10 cellular contexts compared by ENCODE assay signal in the genomic region with DNA sequence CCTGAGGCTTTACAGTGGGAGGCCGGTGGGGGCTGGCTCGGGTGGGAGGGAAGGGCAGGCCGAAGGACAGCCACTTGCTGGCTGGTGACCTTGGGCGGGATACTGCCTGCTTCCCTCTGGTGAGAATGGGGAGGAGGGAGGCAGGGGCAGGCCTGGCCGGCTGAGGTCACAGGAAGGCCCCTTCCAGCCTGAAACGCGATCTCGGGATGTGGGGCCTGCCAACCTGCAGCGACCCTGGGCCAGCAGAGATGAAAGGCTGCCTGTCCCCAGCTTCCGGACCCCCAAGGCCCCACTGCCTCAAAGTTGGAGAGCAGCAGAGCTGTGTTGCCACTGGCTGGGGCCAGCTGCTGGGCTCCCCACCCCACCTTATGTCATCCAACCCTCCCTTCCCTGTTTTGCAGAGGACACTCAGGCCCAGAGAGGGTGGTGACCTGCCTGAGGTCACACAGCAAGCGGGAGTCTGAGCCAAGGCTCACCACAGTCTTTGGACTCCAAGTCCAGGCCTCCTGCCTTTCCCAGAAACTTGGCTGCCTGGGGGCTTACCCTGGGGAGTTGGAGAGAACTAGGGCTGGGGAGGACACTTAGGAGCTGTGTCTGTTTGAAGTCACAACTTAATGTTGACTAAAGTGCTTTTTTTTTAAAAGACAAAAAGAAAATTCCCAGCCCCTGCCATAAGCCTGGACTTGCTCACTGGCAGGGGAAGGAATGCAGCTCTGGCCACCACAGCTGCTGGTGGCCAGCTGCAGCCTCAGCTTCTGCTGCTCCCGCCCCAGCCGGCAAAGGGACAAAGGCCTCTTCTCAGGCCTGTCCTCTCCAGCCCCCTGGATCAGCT. TPM values are rescaled to one million over a fixed set of nuclear protein-coding genes. Genes with fewer than 3 reads are reported as not detected.
DNase-seq lines count a peak whose midpoint lies in the region; ATAC-seq and TF ChIP-seq lines count a peak whose summit lies in the region.
"Had no signal": no experiment of that assay in that cellular context is flagged by ENCODE, and none has a peak within 500 bp of the region (broad histone marks: within the 10 kb centered on the region; RNA-seq: fewer than 3 reads in every experiment).

No MANE protein-coding gene starts in this region.

- H3K27me3 ChIP-seq in RWPE2 (ENCODE audit: insufficient read depth, poor library complexity, severe bottlenecking) (no peaks in the 10 kb centered on the region), esophagus squamous epithelium (no peaks in the 10 kb centered on the region), tibial artery (no peaks in the 10 kb centered on the region)
- no peaks in the 10 kb centered on the region for H3K27me3 ChIP-seq in CD4-positive, alpha-beta memory T cell (ENCODE audit: insufficient read depth, low read length)

- H3K27ac ChIP-seq in RWPE2 (ENCODE audit: poor library complexity, severe bottlenecking) (peak overlapping the region; percentile 27), esophagus squamous epithelium (peak overlapping the region; percentile 92 to 96 (median 94)), tibial artery (peak overlapping the region; percentile 94 to 95)
- no peak overlapping the region for H3K27ac ChIP-seq in CD4-positive, alpha-beta memory T cell (ENCODE audit: low read depth, low read length)

- no peaks in the 10 kb centered on the region for H3K9me3 Mint-ChIP-seq in CD4-positive, alpha-beta memory T cell
- H3K9me3 Mint-ChIP-seq: activated naive CD4-positive, alpha-beta T cell treated with anti-CD3 and anti-CD28 coated beads, Interleukin-2, amount 50 U/mL, for 24 hours had no signal

- no peaks in the 10 kb centered on the region for H3K36me3 Mint-ChIP-seq in CD4-positive, alpha-beta memory T cell
- H3K36me3 Mint-ChIP-seq: activated naive CD4-positive, alpha-beta T cell treated with anti-CD3 and anti-CD28 coated beads, Interleukin-2, amount 50 U/mL, for 24 hours had no signal

- H3K27ac Mint-ChIP-seq in CD4-positive, alpha-beta memory T cell: no peak overlapping the region
- H3K27ac Mint-ChIP-seq: activated naive CD4-positive, alpha-beta T cell treated with anti-CD3 and anti-CD28 coated beads, Interleukin-2, amount 50 U/mL, for 24 hours had no signal

- intact Hi-C loops in esophagus squamous epithelium (cut with DNase I) (no loop called here), tibial artery (cut with DNase I; ENCODE audit: low total_unique reads) (no loop called here)
- intact Hi-C loops in CD4-positive, alpha-beta memory T cell (cut with micrococcal nuclease): no loop called here

- H3K36me3 ChIP-seq in RWPE2 (ENCODE audit: low read depth) (no peaks in the 10 kb centered on the region), esophagus squamous epithelium (no peaks in the 10 kb centered on the region), tibial artery (no peaks in the 10 kb centered on the region)
- no peaks in the 10 kb centered on the region for H3K36me3 ChIP-seq in CD4-positive, alpha-beta memory T cell (ENCODE audit: insufficient read depth, low read length)

- H3K4me3 Mint-ChIP-seq in CD4-positive, alpha-beta memory T cell: no peak overlapping the region
- H3K4me3 Mint-ChIP-seq: activated naive CD4-positive, alpha-beta T cell treated with anti-CD3 and anti-CD28 coated beads, Interleukin-2, amount 50 U/mL, for 24 hours had no signal

- peaks cover 18% of the 10 kb centered on the region for H3K4me1 ChIP-seq in RWPE2 (ENCODE audit: insufficient read depth, poor library complexity, severe bottlenecking)
- peaks cover 41 to 72% (median 44%) of the 10 kb centered on the region in 3 donors for H3K4me1 ChIP-seq in esophagus squamous epithelium
- peaks cover 0 to 30% (median 25%) of the 10 kb centered on the region in 4 donors for H3K4me1 ChIP-seq in tibial artery
- H3K4me1 ChIP-seq in CD4-positive, alpha-beta memory T cell (ENCODE audit: insufficient read depth, low read length): no peaks in the 10 kb centered on the region

- H3K27me3 Mint-ChIP-seq in CD4-positive, alpha-beta memory T cell: no peaks in the 10 kb centered on the region
- H3K27me3 Mint-ChIP-seq: activated naive CD4-positive, alpha-beta T cell treated with anti-CD3 and anti-CD28 coated beads, Interleukin-2, amount 50 U/mL, for 24 hours had no signal

- ATAC-seq in RWPE2 (ENCODE audit: low read depth) (peak; percentile 58; the same call in 1 of the 3 replicates), GM19467 (IDR thresholded peaks at IDR 0.05; ENCODE audit: unreplicated experiment) (no peak)

- no peak for DNase-seq in RWPE2 (ENCODE audit: low spot score)
- DNase-seq in esophagus squamous epithelium (lab: John Stamatoyannopoulos, UW): no peak
- peak; percentile 90 for DNase-seq in midbrain (lab: John Stamatoyannopoulos, UW)
- peak; percentile 80 to 92 for DNase-seq in tibial artery
- no peak for DNase-seq in CD4-positive, alpha-beta memory T cell
- DNase-seq in cortex of kidney (lab: John Stamatoyannopoulos, UW): no peak
- no peak for DNase-seq in COLO829 (ENCODE audit: low spot score)
- DNase-seq: NCI-H510A had no signal

- TF ChIP-seq POLR2A in esophagus squamous epithelium (IDR thresholded peaks at IDR 0.05): no peak

- H3K4me3 ChIP-seq in RWPE2 (ENCODE audit: severe bottlenecking): no peak overlapping the region
- peak overlapping the region in 3 of 4 donors; percentile 11 to 37 (median 17) for H3K4me3 ChIP-seq in esophagus squamous epithelium
- peak overlapping the region in 1 of 2 donors; percentile 7 for H3K4me3 ChIP-seq in tibial artery
- no peak overlapping the region for H3K4me3 ChIP-seq in CD4-positive, alpha-beta memory T cell (ENCODE audit: low read length in 2 of 2)

- H3K4me1 Mint-ChIP-seq in CD4-positive, alpha-beta memory T cell: peaks cover 0 to 5% (median 0%) of the 10 kb centered on the region in 4 donors
- H3K4me1 Mint-ChIP-seq: activated naive CD4-positive, alpha-beta T cell treated with anti-CD3 and anti-CD28 coated beads, Interleukin-2, amount 50 U/mL, for 24 hours had no signal

- CTCF ChIA-PET in CD4-positive, alpha-beta memory T cell (lab: Charles Lee; ENCODE audit: partially characterized antibody): no interaction called here

- H3K9me3 ChIP-seq in RWPE2 (ENCODE audit: severe bottlenecking) (no peaks in the 10 kb centered on the region), esophagus squamous epithelium (no peaks in the 10 kb centered on the region), tibial artery (no peaks in the 10 kb centered on the region)
- no peaks in the 10 kb centered on the region for H3K9me3 ChIP-seq in CD4-positive, alpha-beta memory T cell (ENCODE audit: control insufficient read depth in 1 of 2, low read length in 2 of 2)

- TF ChIP-seq CTCF in RWPE2 (IDR thresholded peaks at IDR 0.05; ENCODE audit: poor library complexity, severe bottlenecking): no peak
- TF ChIP-seq CTCF in esophagus squamous epithelium (IDR thresholded peaks at IDR 0.05): no peak
- no peak for TF ChIP-seq CTCF in tibial artery (IDR thresholded peaks at IDR 0.05)

- WGBS in esophagus squamous epithelium, 2 donors: 15 to 43% methylated on average over 1 to 5 of the region's 13 CpGs

- POLR2A ChIA-PET in CD4-positive, alpha-beta memory T cell (lab: Charles Lee; ENCODE audit: partially characterized antibody): interaction anchor here (1.5 kb wide), 1 partner anchor 17 kb away, joined by 6 read pairs; no protein-coding TSS in a partner anchor

RNA-seq across cellular contexts. Expression of a gene that starts 14.8 kb away (rescaled TPM):
- 10 to 100 TPM; 53.7 to 92.8 (median 79.8) TPM for total RNA-seq in esophagus squamous epithelium
- total RNA-seq in CD4-positive, alpha-beta memory T cell: 100 to 1,000 TPM; 163 to 164 TPM
- 10 to 100 TPM; 31.6 to 81.1 TPM for polyA plus RNA-seq in CD4-positive, alpha-beta memory T cell

Comparison
In these comparisons a context has a peak if more than half of its experiments do, and no peak if none do; other contexts are left out.
1. DNase-seq: peak in midbrain (single experiment) and tibial artery (2 of 2); none in RWPE2 (single experiment), esophagus squamous epithelium (single experiment), CD4-positive, alpha-beta memory T cell (0 of 5), cortex of kidney (single experiment) and COLO829 (single experiment).
2. H3K4me3 ChIP-seq: peak in esophagus squamous epithelium (3 of 4); none in RWPE2 (single experiment) and CD4-positive, alpha-beta memory T cell (0 of 2).